ENCODE assay signal across 28 cellular contexts in the genomic region with DNA sequence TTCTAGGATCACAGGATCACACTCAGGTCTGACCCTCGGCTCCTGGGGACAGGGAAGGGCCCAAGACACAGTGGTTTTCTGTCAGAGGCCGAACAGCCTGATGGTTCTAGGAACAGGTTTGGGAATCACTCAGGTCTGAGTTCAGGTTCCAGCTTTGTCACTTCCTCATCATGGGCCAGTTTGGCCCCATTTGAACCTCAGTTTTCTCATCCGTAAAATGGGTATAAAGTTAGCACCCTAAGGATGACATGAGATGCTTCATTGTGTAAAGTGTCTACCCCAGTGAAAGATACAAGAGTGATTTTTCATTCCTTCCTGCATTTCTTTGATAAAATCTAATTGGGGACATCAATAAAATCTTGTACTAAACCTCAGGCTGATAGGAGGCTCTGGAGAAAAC. TPM values are rescaled to one million over a fixed set of nuclear protein-coding genes. Genes with fewer than 3 reads are reported as not detected.
A peak's percentile ranks its signal among the peaks of the same experiment; 100 is the strongest.
DNase-seq lines count a peak whose midpoint lies in the region; ATAC-seq, FAIRE-seq and TF ChIP-seq lines count a peak whose summit lies in the region.
"Had no signal": no experiment of that assay in that cellular context is flagged by ENCODE, and none has a peak within 500 bp of the region (broad histone marks: within the 10 kb centered on the region; RNA-seq: fewer than 3 reads in every experiment).

No MANE protein-coding gene starts in this region.

- TF ChIP-seq CTCF in K562 (IDR thresholded peaks at IDR 0.05 in 2 of 3, conservative IDR thresholded peaks at IDR 0.05 in 1 of 3; ENCODE audit: insufficient read depth in 2 of 3, low read depth in 1 of 3, low read length in 3 of 3) (no peak), brain (conservative IDR thresholded peaks at IDR 0.05) (no peak), H1 (IDR thresholded peaks at IDR 0.05; ENCODE audit: control extremely low read depth in 1 of 3, insufficient read depth in 1 of 3, low read depth in 1 of 3, low read length in 3 of 3) (no peak)

- H2AFZ ChIP-seq in K562 (ENCODE audit: low read depth, low read length) (no peak overlapping the region), H1 (ENCODE audit: low read length) (no peak overlapping the region), neuronal stem cell (ENCODE audit: low read length) (no peak overlapping the region), mesenchymal stem cell (ENCODE audit: low read depth, low read length) (no peak overlapping the region)

- H3K4me1 ChIP-seq in K562 (replicated peaks in 1 of 2; ENCODE audit: control insufficient read depth in 2 of 2, insufficient read depth in 2 of 2, low read length in 2 of 2) (no peaks in the 10 kb centered on the region), H1 (replicated peaks in 1 of 4; ENCODE audit: control insufficient read depth in 3 of 4, insufficient read depth in 4 of 4, low read length in 3 of 4) (peaks cover 0 to 2% (median 0%) of the 10 kb centered on the region in 4 experiments; a peak in 1 of 7 replicates), neuronal stem cell (ENCODE audit: control insufficient read depth in 2 of 2, insufficient read depth in 1 of 2, low read depth in 1 of 2, low read length in 2 of 2) (peaks cover 0 to 5% of the 10 kb centered on the region in 2 donors), mesenchymal stem cell (ENCODE audit: control insufficient read depth, insufficient read depth, low read depth, low read length) (no peaks in the 10 kb centered on the region)
- H3K4me1 ChIP-seq: BE2C, BLaER1 had no signal

- H4K8ac ChIP-seq in H1 (ENCODE audit: extremely low read depth, insufficient read depth, low read length) = no peak overlapping the region
- no peak overlapping the region for H4K8ac ChIP-seq in neuronal stem cell (ENCODE audit: low read depth, low read length)
- no peak overlapping the region for H4K8ac ChIP-seq in mesenchymal stem cell (ENCODE audit: low read length)

- FAIRE-seq in K562 (lab: Jason Lieb, UNC) = no peak
- no peak for FAIRE-seq in H1 (lab: Jason Lieb, UNC)
- FAIRE-seq: A204.1, GM12878, GM12892, GM18507 had no signal

- BruUV-seq in K562 (replicated peaks; lab: Mats Ljungman, UMichigan) = no TSS peak

- H3K23me2 ChIP-seq in H1 (ENCODE audit: low read depth, low read length) = no peaks in the 10 kb centered on the region

- POLR2A ChIA-PET in K562 (lab: Yijun Ruan, JAX) (interaction anchor here (0.5 kb wide), 1 partner anchor 1043 kb away, joined by 3 read pairs; no protein-coding TSS in a partner anchor), H1 (lab: Charles Lee; ENCODE audit: partially characterized antibody) (interaction anchor here (0.7 kb wide), 1 partner anchor 58 kb away, joined by 4 read pairs; no protein-coding TSS in a partner anchor)

- H3K36me3 ChIP-seq in K562 (ENCODE audit: control insufficient read depth, insufficient read depth, low read length) (no peaks in the 10 kb centered on the region), H1 (ENCODE audit: control insufficient read depth in 2 of 4, insufficient read depth in 4 of 4, low read length in 3 of 4) (no peaks in the 10 kb centered on the region), neuronal stem cell (replicated peaks in 1 of 2; ENCODE audit: control insufficient read depth in 2 of 2, insufficient read depth in 2 of 2, low read length in 2 of 2) (no peaks in the 10 kb centered on the region), mesenchymal stem cell (ENCODE audit: control insufficient read depth in 1 of 2, insufficient read depth in 2 of 2, low read depth in 1 of 2, low read length in 2 of 2) (no peaks in the 10 kb centered on the region)
- H3K36me3 ChIP-seq: BE2C, BLaER1 had no signal

- peak overlapping the region in 3 of 5 experiments; percentile 22 to 52 (median 29) for H3K27ac Mint-ChIP-seq in brain
- H3K27ac Mint-ChIP-seq: CD4-positive, alpha-beta memory T cell; CD4-positive, CD25-positive, alpha-beta regulatory T cell; CD8-positive, alpha-beta memory T cell had no signal

- H4K91ac ChIP-seq in H1 (replicated peaks; ENCODE audit: insufficient read length, low read length) (no peak overlapping the region), neuronal stem cell (ENCODE audit: low read depth, low read length, poor library complexity) (no peak overlapping the region), mesenchymal stem cell (ENCODE audit: low read length) (no peak overlapping the region)

- CTCF ChIA-PET in K562 (lab: Yijun Ruan, JAX; ENCODE audit: low intra/inter-chr PET ratio) = no interaction called here
- CTCF ChIA-PET in H1 (lab: Charles Lee; ENCODE audit: partially characterized antibody) = interaction anchor here (0.9 to 3.6 kb wide), 17 partner anchors 12 to 264 kb away, joined by 3 to 36 read pairs (median 4); no protein-coding TSS in a partner anchor

- H3K14ac ChIP-seq in H1 (ENCODE audit: insufficient read length) (no peak overlapping the region), neuronal stem cell (ENCODE audit: low read length) (no peak overlapping the region), mesenchymal stem cell (ENCODE audit: low read length in 2 of 2) (no peak overlapping the region)

- H4K5ac ChIP-seq in H1 (ENCODE audit: insufficient read length, low read depth, low read length) = no peak overlapping the region

- no peak for TF ChIP-seq EP300 in K562 (IDR thresholded peaks at IDR 0.05; ENCODE audit: low read length)
- no peak for TF ChIP-seq EP300 in H1 (IDR thresholded peaks at IDR 0.05; ENCODE audit: borderline replicate concordance in 1 of 2, low read depth in 2 of 2, low read length in 2 of 2)

- H3K9me1 ChIP-seq in K562 (ENCODE audit: control insufficient read depth, insufficient read depth, low read length) = no peaks in the 10 kb centered on the region

- H3K79me2 ChIP-seq in K562 (ENCODE audit: control insufficient read depth, insufficient read depth, low read length) (no peaks in the 10 kb centered on the region), H1 (ENCODE audit: control insufficient read depth in 1 of 2, insufficient read depth in 2 of 2, low read length in 2 of 2) (no peaks in the 10 kb centered on the region)

- peaks cover 0 to 4% (median 0%) of the 10 kb centered on the region in 5 experiments for H3K9me3 Mint-ChIP-seq in brain

- no peak overlapping the region for H3K18ac ChIP-seq in H1 (ENCODE audit: extremely low read depth, low read length)
- no peak overlapping the region for H3K18ac ChIP-seq in neuronal stem cell (ENCODE audit: low read length)
- H3K18ac ChIP-seq in mesenchymal stem cell (ENCODE audit: low read depth in 1 of 2, low read length in 2 of 2) = no peak overlapping the region

- no peak overlapping the region for H3K4ac ChIP-seq in H1 (replicated peaks; ENCODE audit: insufficient read length, low read depth, low read length)
- peak overlapping the region; percentile 1 for H3K4ac ChIP-seq in neuronal stem cell (ENCODE audit: low read length)
- no peak overlapping the region for H3K4ac ChIP-seq in mesenchymal stem cell (ENCODE audit: low read depth in 1 of 2, low read length in 2 of 2)

- H3K4me3 ChIP-seq in K562 (no peak overlapping the region), H1 (ENCODE audit: extremely low read depth in 1 of 4, insufficient read depth in 2 of 4, low read depth in 3 of 4, low read length in 4 of 4) (no peak overlapping the region), neuronal stem cell (ENCODE audit: low read length in 2 of 2) (no peak overlapping the region), mesenchymal stem cell (ENCODE audit: insufficient read depth in 1 of 2, low read depth in 1 of 2, low read length in 2 of 2) (no peak overlapping the region)
- H3K4me3 ChIP-seq: BLaER1, GM12878 had no signal

- H3K27ac ChIP-seq in K562 (ENCODE audit: extremely low read depth, low read depth, low read length) = no peak overlapping the region
- H3K27ac ChIP-seq in H1 (ENCODE audit: low read depth, low read length) = no peak overlapping the region
- H3K27ac ChIP-seq in neuronal stem cell (replicated peaks; ENCODE audit: low read length) = no peak overlapping the region
- no peak overlapping the region for H3K27ac ChIP-seq in mesenchymal stem cell (ENCODE audit: low read length, poor library complexity, severe bottlenecking)
- H3K27ac ChIP-seq: BLaER1 had no signal

- WGBS in K562 (ENCODE audit: insufficient coverage, low coverage, missing lambda C conversion rate) = 0% methylated on average over 3 of the region's 3 CpGs
- WGBS in H1 (ENCODE audit: extremely low coverage in 1 of 2, insufficient coverage in 1 of 2, insufficient read length in 1 of 2, insufficient replicate concordance in 2 of 2, low coverage in 1 of 2, low lambda C conversion rate in 2 of 2, missing lambda C conversion rate in 1 of 2), 2 experiments = 89% methylated on average over 3 of the region's 3 CpGs; no CpG with 5 or more reads in 1 of the 2 experiments
- WGBS in neuronal stem cell (ENCODE audit: extremely low coverage in 2 of 2, insufficient read length in 2 of 2, insufficient replicate concordance in 1 of 2), 2 donors = no CpG with 5 or more reads among the region's 3 CpGs
- WGBS in mesenchymal stem cell = 90% methylated on average over 3 of the region's 3 CpGs

- no peak overlapping the region for H3K56ac ChIP-seq in H1 (replicated peaks; ENCODE audit: insufficient read length, low read depth, low read length)

- no peak for ATAC-seq in K562
- ATAC-seq: GM12878 had no signal

- H4K20me1 ChIP-seq in K562 (replicated peaks; ENCODE audit: control insufficient read depth, insufficient read depth, low read length) = no peaks in the 10 kb centered on the region
- no peaks in the 10 kb centered on the region for H4K20me1 ChIP-seq in H1 (replicated peaks in 1 of 2; ENCODE audit: control insufficient read depth in 1 of 2, insufficient read depth in 2 of 2, low read length in 2 of 2)
- H4K20me1 ChIP-seq: BLaER1 had no signal

- H3K27me3 ChIP-seq in K562 (ENCODE audit: control insufficient read depth in 2 of 2, insufficient read depth in 2 of 2, low read length in 2 of 2) (peaks cover 3 to 33% of the 10 kb centered on the region in 2 experiments; a peak in 4 of 5 replicates), H1 (replicated peaks in 1 of 4; ENCODE audit: control insufficient read depth in 3 of 4, extremely low read depth in 1 of 4, insufficient read depth in 3 of 4, low read length in 3 of 4) (no peaks in the 10 kb centered on the region), neuronal stem cell (ENCODE audit: control insufficient read depth in 3 of 3, insufficient read depth in 3 of 3, low read depth in 1 of 3, low read length in 3 of 3) (peaks cover 0 to 25% (median 0%) of the 10 kb centered on the region in 3 experiments), mesenchymal stem cell (ENCODE audit: control insufficient read depth in 1 of 2, insufficient read depth in 1 of 2, low read length in 2 of 2) (peaks cover 4 to 11% of the 10 kb centered on the region in 2 experiments)
- H3K27me3 ChIP-seq: BE2C, BLaER1 had no signal

- H3K79me1 ChIP-seq in H1 (ENCODE audit: low read depth, low read length) (no peaks in the 10 kb centered on the region), neuronal stem cell (ENCODE audit: low read depth, low read length) (no peaks in the 10 kb centered on the region), mesenchymal stem cell (replicated peaks; ENCODE audit: low read length, poor library complexity, severe bottlenecking) (no peaks in the 10 kb centered on the region)

- DNase-seq in K562 (ENCODE audit: extremely low read depth in 1 of 4, low spot score in 3 of 4) = no peak
- DNase-seq in H1 (ENCODE audit: low read depth in 1 of 2, low spot score in 2 of 2) = no peak
- no peak for DNase-seq in neuronal stem cell (ENCODE audit: low spot score)
- DNase-seq in mesenchymal stem cell = no peak
- no peak for DNase-seq in stimulated activated CD4-positive, alpha-beta T cell treated with anti-CD3 and anti-CD28 coated beads, Interleukin-4, amount 100 ng/mL, for 24 hours
- no peak for DNase-seq in cerebellar cortex (ENCODE audit: low spot score)
- DNase-seq: 8988T; ACHN; BE2C; CD4-positive, alpha-beta memory T cell; CD4-positive, CD25-positive, alpha-beta regulatory T cell; CD8-positive, alpha-beta memory T cell; COR-L47; DMS 273 treated with DMSO at 0.1 percent for 48 hours; DMS153; DMS53; DMS79; DND-41; EL; GDM1 had no signal

- no peaks in the 10 kb centered on the region for H3K36me3 Mint-ChIP-seq in brain
- H3K36me3 Mint-ChIP-seq: CD14-positive monocyte; CD4-positive, alpha-beta memory T cell; CD4-positive, CD25-positive, alpha-beta regulatory T cell; CD8-positive, alpha-beta memory T cell had no signal

- H3K4me1 Mint-ChIP-seq in brain = peaks cover 36% of the 10 kb centered on the region
- H3K4me1 Mint-ChIP-seq: CD14-positive monocyte; CD4-positive, alpha-beta memory T cell; CD4-positive, CD25-positive, alpha-beta regulatory T cell; CD8-positive, alpha-beta memory T cell had no signal

- no peak overlapping the region for H2BK12ac ChIP-seq in H1 (ENCODE audit: low read depth, low read length)
- no peak overlapping the region for H2BK12ac ChIP-seq in neuronal stem cell (ENCODE audit: low read length)
- no peak overlapping the region for H2BK12ac ChIP-seq in mesenchymal stem cell (ENCODE audit: low read length in 2 of 2)

- in situ Hi-C loops in K562 (cut with MboI) = no loop called here

- no peaks in the 10 kb centered on the region for H3K9me3 ChIP-seq in K562 (replicated peaks; ENCODE audit: control insufficient read depth, insufficient read depth, low read depth, low read length)
- H3K9me3 ChIP-seq in H1 (ENCODE audit: insufficient read depth in 2 of 2, low read depth in 1 of 2, low read length in 1 of 2) = no peaks in the 10 kb centered on the region
- H3K9me3 ChIP-seq in neuronal stem cell (replicated peaks in 1 of 2; ENCODE audit: control insufficient read depth in 2 of 2, insufficient read depth in 1 of 2, low read depth in 1 of 2, low read length in 2 of 2) = no peaks in the 10 kb centered on the region
- no peaks in the 10 kb centered on the region for H3K9me3 ChIP-seq in mesenchymal stem cell (ENCODE audit: control insufficient read depth, low read length)
- H3K9me3 ChIP-seq: BE2C, BLaER1 had no signal

- H2AK5ac ChIP-seq in H1 (ENCODE audit: low read depth, low read length) (no peak overlapping the region; the same call in 1 of the 2 replicates), neuronal stem cell (ENCODE audit: low read depth, low read length) (no peak overlapping the region), mesenchymal stem cell (ENCODE audit: low read length, severe bottlenecking) (no peak overlapping the region)

- peaks cover 18% of the 10 kb centered on the region for H3K27me3 Mint-ChIP-seq in brain

- no peak overlapping the region for H2BK120ac ChIP-seq in H1 (replicated peaks; ENCODE audit: low read depth, low read length)
- no peak overlapping the region for H2BK120ac ChIP-seq in neuronal stem cell (ENCODE audit: low read depth, low read length)
- H2BK120ac ChIP-seq in mesenchymal stem cell (ENCODE audit: low read depth, low read length) = no peak overlapping the region

- H3K4me3 Mint-ChIP-seq in brain = no peak overlapping the region
- H3K4me3 Mint-ChIP-seq: CD14-positive monocyte; CD4-positive, alpha-beta memory T cell; CD4-positive, CD25-positive, alpha-beta regulatory T cell; CD8-positive, alpha-beta memory T cell had no signal

- H3K23ac ChIP-seq in H1 (ENCODE audit: insufficient read length) (no peak overlapping the region), neuronal stem cell (ENCODE audit: low read depth, low read length, poor library complexity) (peak overlapping the region; percentile 2), mesenchymal stem cell (ENCODE audit: low read length in 2 of 2) (no peak overlapping the region)

- H3K9ac ChIP-seq in K562 (ENCODE audit: insufficient read depth in 1 of 2, low read depth in 2 of 2, low read length in 2 of 2) (no peak overlapping the region), H1 (replicated peaks in 1 of 4; ENCODE audit: extremely low read depth in 1 of 4, low read depth in 3 of 4, low read length in 3 of 4) (no peak overlapping the region), neuronal stem cell (ENCODE audit: low read depth, low read length, poor library complexity) (no peak overlapping the region), mesenchymal stem cell (ENCODE audit: low read length) (no peak overlapping the region)
- H3K9ac ChIP-seq: BLaER1 had no signal

- no peak overlapping the region for H2BK15ac ChIP-seq in H1 (ENCODE audit: low read length)
- no peak overlapping the region for H2BK15ac ChIP-seq in neuronal stem cell (ENCODE audit: low read length)
- no peak overlapping the region for H2BK15ac ChIP-seq in mesenchymal stem cell (ENCODE audit: low read depth, poor library complexity, severe bottlenecking)

- intact Hi-C loops in K562 (cut with micrococcal nuclease) = loop anchor here (10.0 kb wide), 1 partner anchor 249 kb away; no protein-coding TSS in a partner anchor

- H2BK5ac ChIP-seq in H1 (ENCODE audit: low read depth, low read length) (no peak overlapping the region), neuronal stem cell (ENCODE audit: low read length) (no peak overlapping the region), mesenchymal stem cell (ENCODE audit: low read depth, low read length, poor library complexity, severe bottlenecking) (no peak overlapping the region)

- H2BK20ac ChIP-seq in H1 (ENCODE audit: low read length) = no peak overlapping the region

- TF ChIP-seq POLR2A in K562 (conservative IDR thresholded peaks at IDR 0.05) = no peak
- TF ChIP-seq POLR2A in H1 (IDR thresholded peaks at IDR 0.05; ENCODE audit: control extremely low read depth in 1 of 2, low read depth in 2 of 2, low read length in 2 of 2) = no peak

- no peak overlapping the region for H3K4me2 ChIP-seq in K562 (ENCODE audit: insufficient read depth, low read length)
- H3K4me2 ChIP-seq in H1 (ENCODE audit: insufficient read depth in 1 of 2, low read depth in 2 of 2, low read length in 2 of 2) = no peak overlapping the region
- H3K4me2 ChIP-seq in neuronal stem cell (ENCODE audit: insufficient read depth, low read length, poor library complexity, severe bottlenecking) = no peak overlapping the region
- H3K4me2 ChIP-seq in mesenchymal stem cell (ENCODE audit: low read length, poor library complexity, severe bottlenecking) = no peak overlapping the region

- TF ChIP-seq RAD21 in K562 (CRISPR knock-in tag; conservative IDR thresholded peaks at IDR 0.05 in 1 of 2, IDR thresholded peaks at IDR 0.05 in 1 of 2) (no peak), H1 (IDR thresholded peaks at IDR 0.05 in 1 of 2, conservative IDR thresholded peaks at IDR 0.05 in 1 of 2; ENCODE audit: low read depth in 2 of 2, low read length in 2 of 2) (no peak)

RNA-seq across cellular contexts. Expression of a gene that starts 11.2 kb away (rescaled TPM):
- total RNA-seq in K562 (2011; cell fraction: chromatin; rRNA removed; ENCODE audit: low replicate concordance) = not detected in 2 replicates
- not detected in 2 replicates for total RNA-seq in K562 (2011; cell fraction: nucleolus; rRNA removed)
- not detected in 2 replicates for total RNA-seq in K562 (2011; cell fraction: nucleoplasm; rRNA removed)
- total RNA-seq in K562 (2014; rRNA removed) (3.2 and 3.3 TPM in 2 replicates), K562 (2014; rRNA removed; fragmentation: Illumina TruSeq; extraction: Trizol) (1.1 and 1.2 TPM in 2 replicates), K562 (2015; rRNA removed; fragmentation: Illumina TruSeq; extraction: Trizol) (1.0 and 2.0 TPM in 2 replicates), K562 (2021) (2.1 and 2.7 TPM in 2 replicates)
- polyA plus RNA-seq in K562 (2011; rRNA removed) (0.57 and 0.88 TPM in 2 replicates), K562 (2014; fragmentation: Illumina TruSeq; extraction: Trizol) (1.6 and 3.3 TPM in 2 replicates), K562 (2014; fragmentation: Nextera tagmentation; extraction: Ambion mirVana) (under 1 TPM; 0.30 to 0.85 TPM), K562 (2014; rRNA removed) (2.5 and 3.0 TPM in 2 replicates), brain (ENCODE audit: insufficient read depth, low read depth, low replicate concordance) (not detected), H1 (2011; rRNA removed) (0.33 and 0.63 TPM in 2 replicates)
- 0.83 and 1.3 TPM in 2 replicates for polyA plus RNA-seq in K562 (2011; cell fraction: cytosol; rRNA removed)
- 0.21 and 0.24 TPM in 2 replicates for polyA plus RNA-seq in K562 (2011; cell fraction: nucleus; rRNA removed)
- polyA plus RNA-seq in K562 (2012) = 0.91 and 1.8 TPM in 2 replicates
- 0.27 and 0.46 TPM in 2 replicates for polyA minus RNA-seq in K562 (2011; rRNA and poly(A)+ RNA removed)
- 0.48 TPM in 1 of 2 replicates, not detected in the other for polyA minus RNA-seq in K562 (2011; cell fraction: cytosol; rRNA and poly(A)+ RNA removed)
- polyA minus RNA-seq in K562 (2011; cell fraction: nucleus; rRNA and poly(A)+ RNA removed) = 0.22 TPM in 1 of 2 replicates, not detected in the other
- 0.47 and 1.1 TPM in 2 replicates for total RNA-seq in H1 (2021; fragmentation: NEBNext Ultra II Directional; extraction: Animal tissue kit (Norgen Biotek cat#: 25700))
- polyA plus RNA-seq in H1 (2011; cell fraction: cytosol; rRNA removed) = 0.49 TPM
- 0.23 TPM for polyA plus RNA-seq in H1 (2011; cell fraction: nucleus; rRNA removed)
- 0.70 to 0.90 TPM (median 0.74 TPM) in 4 replicates for polyA plus RNA-seq in H1 (2012, experiment 1 of 2)
- 1.9 TPM for polyA plus RNA-seq in H1 (2012, experiment 2 of 2)
- 0.16 TPM for polyA plus RNA-seq in H1 (2013, experiment 1 of 2)
- 0.22 TPM for polyA plus RNA-seq in H1 (2013, experiment 2 of 2)
- 0.51 and 0.60 TPM in 2 replicates for polyA minus RNA-seq in H1 (2011; rRNA and poly(A)+ RNA removed)
- not detected for polyA minus RNA-seq in H1 (2011; cell fraction: cytosol; rRNA and poly(A)+ RNA removed)
- polyA minus RNA-seq in H1 (2011; cell fraction: nucleus; rRNA and poly(A)+ RNA removed) = 0.70 TPM
- polyA plus RNA-seq in neuronal stem cell (2013, experiment 1 of 2) = not detected
- polyA plus RNA-seq in neuronal stem cell (2013, experiment 2 of 2) = not detected
- polyA plus RNA-seq in mesenchymal stem cell (2013, experiment 1 of 2) = not detected
- not detected for polyA plus RNA-seq in mesenchymal stem cell (2013, experiment 2 of 2)
- total RNA-seq: CD4-positive, alpha-beta memory T cell; CD4-positive, CD25-positive, alpha-beta regulatory T cell; CD8-positive, alpha-beta memory T cell; GM12878 had no signal
- polyA plus RNA-seq: AG04450; CD14-positive monocyte; CD4-positive, alpha-beta memory T cell; CD4-positive, CD25-positive, alpha-beta regulatory T cell; CD8-positive, alpha-beta memory T cell had no signal
